Comparison of ENCODE assay signal across 1 cellular context in genomic region chrX:39519566-39520301, GRCh38.
TF ChIP-seq lines count a peak whose summit lies in the region.

No MANE protein-coding gene starts in this region.

TF ChIP-seq in SK-N-SH treated with all-trans-retinoic acid at 6 μM for 48 hours, 23 proteins besides CTCF, POLR2A, EP300 and RAD21 (continued from another document):
- TF ChIP-seq, protein P1, sequence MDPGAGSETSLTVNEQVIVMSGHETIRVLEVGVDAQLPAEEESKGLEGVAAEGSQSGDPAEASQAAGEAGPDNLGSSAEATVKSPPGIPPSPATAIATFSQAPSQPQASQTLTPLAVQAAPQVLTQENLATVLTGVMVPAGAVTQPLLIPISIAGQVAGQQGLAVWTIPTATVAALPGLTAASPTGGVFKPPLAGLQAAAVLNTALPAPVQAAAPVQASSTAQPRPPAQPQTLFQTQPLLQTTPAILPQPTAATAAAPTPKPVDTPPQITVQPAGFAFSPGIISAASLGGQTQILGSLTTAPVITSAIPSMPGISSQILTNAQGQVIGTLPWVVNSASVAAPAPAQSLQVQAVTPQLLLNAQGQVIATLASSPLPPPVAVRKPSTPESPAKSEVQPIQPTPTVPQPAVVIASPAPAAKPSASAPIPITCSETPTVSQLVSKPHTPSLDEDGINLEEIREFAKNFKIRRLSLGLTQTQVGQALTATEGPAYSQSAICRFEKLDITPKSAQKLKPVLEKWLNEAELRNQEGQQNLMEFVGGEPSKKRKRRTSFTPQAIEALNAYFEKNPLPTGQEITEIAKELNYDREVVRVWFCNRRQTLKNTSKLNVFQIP (CRISPR knock-in tag; IDR thresholded peaks at IDR 0.05; ENCODE audit: borderline replicate concordance, low read depth) = no peak
- TF ChIP-seq ZFP30 (CRISPR knock-in tag; IDR thresholded peaks at IDR 0.05) (no peak), ZNF70 (CRISPR knock-in tag; IDR thresholded peaks at IDR 0.05) (no peak), CSRNP3 (CRISPR knock-in tag; IDR thresholded peaks at IDR 0.05) (no peak), TCF4 (CRISPR knock-in tag; IDR thresholded peaks at IDR 0.05; ENCODE audit: borderline replicate concordance) (no peak)
